10 cellular contexts compared by ENCODE assay signal in genomic region chr2:152337511-152337903, GRCh38. TPM values are rescaled to one million over a fixed set of nuclear protein-coding genes. Genes with fewer than 3 reads are reported as not detected.
DNase-seq lines count a peak whose midpoint lies in the region; ATAC-seq and TF ChIP-seq lines count a peak whose summit lies in the region.
"Had no signal": no experiment of that assay in that cellular context is flagged by ENCODE, and none has a peak within 500 bp of the region (broad histone marks: within the 10 kb centered on the region; RNA-seq: fewer than 3 reads in every experiment).

No MANE protein-coding gene starts in this region.

- DNase-seq in HFF-Myc (ENCODE audit: extremely low read depth, low read depth) (no peak), astrocyte of the cerebellum (ENCODE audit: low read depth) (no peak), smooth muscle cell (lab: John Stamatoyannopoulos, UW; ENCODE audit: unreplicated experiment) (no peak), D341Med (ENCODE audit: low spot score) (no peak), NCI-H1436 treated with DMSO at 0.1 percent for 48 hours (lab: John Stamatoyannopoulos, UW) (no peak)
- no peak for DNase-seq in stimulated activated naive CD4-positive, alpha-beta T cell treated with Interleukin-2 at 50 U/mL for 16 hours (lab: John Stamatoyannopoulos, UW)
- DNase-seq: hippocampal formation, NCI-H446 had no signal

- H3K4me3 ChIP-seq in HFF-Myc (replicated peaks; ENCODE audit: low read depth, low read length) (peak overlapping the region; percentile 78), astrocyte of the cerebellum (ENCODE audit: low read depth, low read length) (peak overlapping the region; percentile 72), iPS-18c (ENCODE audit: insufficient read depth, low read depth, low read length) (peak overlapping the region; percentile 87; the same call in 1 of the 2 replicates), smooth muscle cell (peak overlapping the region; percentile 73)

- H3F3A ChIP-seq in smooth muscle cell (ENCODE audit: low read depth): no peaks in the 10 kb centered on the region

- in situ Hi-C loops in astrocyte of the cerebellum (cut with HindIII; ENCODE audit: low sequenced_read_pairs): no loop called here

- peaks cover 69% of the 10 kb centered on the region for H3K79me2 ChIP-seq in smooth muscle cell (ENCODE audit: low read depth)

- 46% methylated on average over 2 of the region's 2 CpGs for WGBS in smooth muscle cell (ENCODE audit: low lambda C conversion rate)

- peak overlapping the region; percentile 88 for H3K4me2 ChIP-seq in smooth muscle cell

- H3K27ac ChIP-seq in smooth muscle cell (ENCODE audit: low read depth): no peak overlapping the region

- no peaks in the 10 kb centered on the region for H3K4me1 ChIP-seq in smooth muscle cell (ENCODE audit: low read depth)

- H3K9ac ChIP-seq in smooth muscle cell (ENCODE audit: low read depth): no peak overlapping the region

- no peak for TF ChIP-seq CTCF in HFF-Myc (IDR thresholded peaks at IDR 0.05; ENCODE audit: low read depth, low read length, missing control alignments)
- TF ChIP-seq CTCF in astrocyte of the cerebellum (IDR thresholded peaks at IDR 0.05; ENCODE audit: low read depth, low read length, missing control alignments): no peak
- no peak for TF ChIP-seq CTCF in smooth muscle cell (IDR thresholded peaks at IDR 0.05; ENCODE audit: borderline replicate concordance, insufficient read depth, poor library complexity, severe bottlenecking)

- no peak for ATAC-seq in GM19328 (IDR thresholded peaks at IDR 0.05; ENCODE audit: unreplicated experiment)

- H3K27me3 ChIP-seq in smooth muscle cell (ENCODE audit: low read depth): no peaks in the 10 kb centered on the region

- no peak overlapping the region for H2AFZ ChIP-seq in smooth muscle cell (ENCODE audit: low read depth)

- H4K20me1 ChIP-seq in smooth muscle cell (ENCODE audit: low read depth): peaks cover 57% of the 10 kb centered on the region

- H3K36me3 ChIP-seq in smooth muscle cell (ENCODE audit: low read depth): no peaks in the 10 kb centered on the region

- H3K9me3 ChIP-seq in iPS-18c (ENCODE audit: control insufficient read depth, insufficient read depth, low read length): no peaks in the 10 kb centered on the region
- no peaks in the 10 kb centered on the region for H3K9me3 ChIP-seq in smooth muscle cell (replicated peaks; ENCODE audit: low read depth)

RNA-seq across cellular contexts. Expression of gene FMNL2, which starts 2.5 kb away (rescaled TPM):
- 33.5 and 37.3 TPM in 2 replicates for total RNA-seq in smooth muscle cell
- 7.4 and 10.5 TPM in 2 replicates for polyA plus RNA-seq in smooth muscle cell
